Comparison of ENCODE assay signal across 18 cellular contexts in the genomic region with DNA sequence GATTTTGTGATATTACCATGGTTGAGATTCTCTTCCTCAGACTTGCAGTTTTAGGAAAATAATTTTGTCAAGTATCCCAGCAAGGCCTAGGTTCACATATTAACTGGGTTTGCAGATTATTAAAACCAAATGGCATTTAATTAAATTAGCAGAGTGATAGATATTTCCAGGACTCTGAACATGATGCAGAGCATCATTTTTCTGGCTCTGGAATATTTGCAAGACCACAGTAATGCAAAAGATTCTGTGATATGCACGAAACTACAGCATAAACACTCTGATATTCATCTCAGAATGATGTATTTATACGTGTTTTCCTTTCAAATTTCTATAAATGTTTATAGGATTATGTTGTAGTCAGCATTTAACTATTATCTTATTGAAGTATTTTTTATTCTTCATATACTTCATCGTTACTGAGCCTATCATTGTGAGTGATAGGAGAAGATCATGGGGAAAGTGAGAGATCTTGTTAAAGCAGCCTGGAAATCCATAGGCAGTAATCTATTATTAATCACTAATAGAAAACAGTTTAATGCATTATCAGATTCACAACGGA.
"Had no signal": no experiment of that assay in that cellular context is flagged by ENCODE, and none has a peak within 500 bp of the region (broad histone marks: within the 10 kb centered on the region; RNA-seq: fewer than 3 reads in every experiment).

No MANE protein-coding gene starts in this region.

- H3K36me3 ChIP-seq: brain microvascular endothelial cell, colonic mucosa, neural progenitor cell, tibial artery had no signal

- H3K9ac ChIP-seq: neural progenitor cell had no signal

- H3K27ac ChIP-seq: brain microvascular endothelial cell, colonic mucosa, neural progenitor cell, skin epidermis, tibial artery had no signal

- H3K4me1 ChIP-seq: colonic mucosa, neural progenitor cell, tibial artery had no signal

- DNase-seq: activated CD4-positive, alpha-beta T cell treated with anti-CD3 and anti-CD28 coated beads, Interleukin-2, amount 10 ng/mL, durations not matched to agents 7 days and 5 days; activated CD8-positive, alpha-beta T cell treated with anti-CD3 and anti-CD28 coated beads, Interleukin-2, amount 10 ng/mL, durations not matched to agents 7 days and 5 days; activated naive CD4-positive, alpha-beta T cell treated with Interleukin-2 at 50 U/mL for 16 hours; activated T-cell treated with anti-CD3 and anti-CD28 coated beads, Interleukin-2, amount 50 U/mL, for 24 hours; anterior cingulate cortex; brain microvascular endothelial cell; colonic mucosa; erythroblast; left ventricle myocardium superior; naive thymus-derived CD4-positive, alpha-beta T cell; right cardiac atrium; stimulated activated naive CD8-positive, alpha-beta T cell treated with anti-CD3 and anti-CD28 coated beads, Interleukin-15, Interleukin-2, amounts not matched to agents 100 U/mL and 50 U/mL, for 24 hours; substantia nigra; T-helper 9 cell; tibial artery had no signal

- ATAC-seq: activated CD4-positive, CD25-positive, alpha-beta regulatory T cell treated with anti-CD3 and anti-CD28 coated beads, Interleukin-2, amount 50 U/mL, for 24 hours; activated CD8-positive, alpha-beta T cell treated with anti-CD3 and anti-CD28 coated beads, Interleukin-2, amount 10 ng/mL, durations not matched to agents 7 days and 5 days; left ventricle myocardium superior; naive thymus-derived CD4-positive, alpha-beta T cell; right cardiac atrium; stimulated activated naive CD8-positive, alpha-beta T cell treated with anti-CD3 and anti-CD28 coated beads, Interleukin-15, Interleukin-2, amounts not matched to agents 100 U/mL and 50 U/mL, for 24 hours had no signal

- H3K9me3 ChIP-seq: colonic mucosa, tibial artery had no signal

- H3K27me3 ChIP-seq: brain microvascular endothelial cell, colonic mucosa, neural progenitor cell, tibial artery had no signal

- H3K4me3 ChIP-seq: colonic mucosa, neural progenitor cell, skin epidermis, tibial artery had no signal
